ENCODE assay signal across 25 cellular contexts in genomic region chr15:100109486-100110035, GRCh38.
DNase-seq lines count a peak whose midpoint lies in the region; ATAC-seq and TF ChIP-seq lines count a peak whose summit lies in the region.
"Had no signal": no experiment of that assay in that cellular context is flagged by ENCODE, and none has a peak within 500 bp of the region (broad histone marks: within the 10 kb centered on the region; RNA-seq: fewer than 3 reads in every experiment).

No MANE protein-coding gene starts in this region.

- H3K9me3 ChIP-seq in right atrium auricular region (no peaks in the 10 kb centered on the region), RWPE2 (ENCODE audit: severe bottlenecking) (no peaks in the 10 kb centered on the region), suprapubic skin (no peaks in the 10 kb centered on the region)
- H3K9me3 ChIP-seq: A549, BE2C had no signal

- no peak for TF ChIP-seq POLR2A in suprapubic skin (IDR thresholded peaks at IDR 0.05)

- DNase-seq in right atrium auricular region (ENCODE audit: low spot score) = peak; percentile 44
- no peak for DNase-seq in left ventricle myocardium superior
- DNase-seq in RWPE2 (ENCODE audit: low spot score) = peak; percentile 59
- peak; percentile 47 for DNase-seq in mesenteric fat pad (ENCODE audit: low spot score)
- peak; percentile 31 to 64 for DNase-seq in suprapubic skin (ENCODE audit: low spot score in 2 of 2)
- no peak for DNase-seq in NCI-H446 treated with DMSO at 0.1 percent for 48 hours (lab: John Stamatoyannopoulos, UW)
- no peak for DNase-seq in GOT3 (lab: John Stamatoyannopoulos, UW)
- no peak for DNase-seq in globus pallidus (ENCODE audit: low spot score)
- DNase-seq: BE2C; CD8-positive, alpha-beta T cell; DND-41; H9; HFFc6; KG1; MV-4-11; NCI-H1105 treated with DMSO at 0.1 percent for 48 hours; NCI-H2081; NCI-H2171; NCI-H345; NCI-H526; OCI-M1; SHP77 treated with DMSO at 0.1 percent for 48 hours had no signal

- peaks cover 0 to 49% of the 10 kb centered on the region in 2 donors for H3K4me1 ChIP-seq in right atrium auricular region
- H3K4me1 ChIP-seq in RWPE2 (ENCODE audit: insufficient read depth, poor library complexity, severe bottlenecking) = peaks cover 16% of the 10 kb centered on the region
- peaks cover 27% of the 10 kb centered on the region for H3K4me1 ChIP-seq in suprapubic skin

- no peak for ATAC-seq in left ventricle myocardium superior
- ATAC-seq in RWPE2 (ENCODE audit: low read depth) = no peak
- ATAC-seq: A549; CD8-positive, alpha-beta T cell; GM12878 had no signal

- 87% methylated on average over 14 of the region's 14 CpGs for WGBS in suprapubic skin

- no peaks in the 10 kb centered on the region for H3K27me3 ChIP-seq in right atrium auricular region
- H3K27me3 ChIP-seq in RWPE2 (ENCODE audit: insufficient read depth, poor library complexity, severe bottlenecking) = no peaks in the 10 kb centered on the region
- H3K27me3 ChIP-seq in suprapubic skin = no peaks in the 10 kb centered on the region
- H3K27me3 ChIP-seq: BE2C had no signal

- H3K27ac ChIP-seq in right atrium auricular region = no peak overlapping the region
- H3K27ac ChIP-seq in RWPE2 (ENCODE audit: poor library complexity, severe bottlenecking) = no peak overlapping the region
- no peak overlapping the region for H3K27ac ChIP-seq in suprapubic skin
- H3K27ac ChIP-seq: A549, SK-N-MC had no signal

- H3K36me3 ChIP-seq in right atrium auricular region = no peaks in the 10 kb centered on the region
- no peaks in the 10 kb centered on the region for H3K36me3 ChIP-seq in RWPE2 (ENCODE audit: low read depth)
- no peaks in the 10 kb centered on the region for H3K36me3 ChIP-seq in suprapubic skin

- H3K4me3 ChIP-seq in right atrium auricular region (no peak overlapping the region), RWPE2 (ENCODE audit: severe bottlenecking) (no peak overlapping the region), suprapubic skin (no peak overlapping the region)
- H3K4me3 ChIP-seq: A549, GM12878, SK-N-MC had no signal

- no peak for TF ChIP-seq EP300 in suprapubic skin (IDR thresholded peaks at IDR 0.05)

- TF ChIP-seq CTCF in right atrium auricular region (IDR thresholded peaks at IDR 0.05) (no peak), RWPE2 (IDR thresholded peaks at IDR 0.05; ENCODE audit: poor library complexity, severe bottlenecking) (no peak), suprapubic skin (IDR thresholded peaks at IDR 0.05) (no peak)

- intact Hi-C loops in left ventricle myocardium superior (cut with micrococcal nuclease) = no loop called here

Comparison
In these comparisons a context has a peak if more than half of its experiments do, and no peak if none do; other contexts are left out.
1. DNase-seq: peak in right atrium auricular region (single experiment), RWPE2 (single experiment), mesenteric fat pad (single experiment) and suprapubic skin (2 of 2); none in left ventricle myocardium superior (single experiment), NCI-H446 treated with DMSO at 0.1 percent for 48 hours (single experiment), GOT3 (single experiment) and globus pallidus (single experiment).